In genomic region chr14:51784466-51784865, GRCh38 we compare ENCODE assay signal across 25 cellular contexts.
"Had no signal": no experiment of that assay in that cellular context is flagged by ENCODE, and none has a peak within 500 bp of the region (broad histone marks: within the 10 kb centered on the region; RNA-seq: fewer than 3 reads in every experiment).

No MANE protein-coding gene starts in this region.

- H3K9ac ChIP-seq: neural progenitor cell, parathyroid adenoma had no signal

- H3K36me3 ChIP-seq: lower lobe of right lung, neural progenitor cell, neutrophil, right atrium auricular region, right lobe of liver, tibial nerve, uterus had no signal

- ATAC-seq: left lobe of liver; lower lobe of right lung; natural killer cell; psoas muscle; stimulated activated memory B cell treated with anti-CD40 and anti-IgM and Interleukin-4, amounts not matched to agents 10 μg/mL and 1 μg/mL and 100 μg/mL, for 72 hours had no signal

- H3K9me3 ChIP-seq: lower lobe of right lung, neutrophil, psoas muscle, uterus had no signal

- H3K27me3 ChIP-seq: right atrium auricular region, right lobe of liver, tibial nerve, uterus had no signal

- H3K4me1 ChIP-seq: neural progenitor cell, parathyroid adenoma, psoas muscle, right lobe of liver, uterus had no signal

- H3K79me2 ChIP-seq: hepatocyte, parathyroid adenoma had no signal

- H3K4me2 ChIP-seq: hepatocyte, neural progenitor cell had no signal

- DNase-seq: islet precursor cell; left cardiac atrium; lower lobe of right lung; natural killer cell; nephron progenitor cell; occipital lobe; psoas muscle; right lobe of liver; stimulated activated CD4-positive, alpha-beta T cell treated with anti-CD3 and anti-CD28 coated beads, Interleukin-1b, Interleukin-23, amount 100 ng/mL, for 48 hours; stimulated activated CD4-positive, alpha-beta T cell treated with anti-CD3 and anti-CD28 coated beads, Interleukin-2, amount 100 ng/mL, for 48 hours; stimulated activated CD4-positive, alpha-beta T cell treated with anti-CD3 and anti-CD28 coated beads, Interleukin-4, amount 100 ng/mL, for 4 hours; stimulated activated CD8-positive, alpha-beta memory T cell treated with anti-CD3 and anti-CD28 coated beads, Interleukin-4, amount 100 ng/mL, for 48 hours; stimulated activated naive CD4-positive, alpha-beta T cell treated with Interleukin-2 at 50 U/mL for 16 hours; stimulated activated naive CD8-positive, alpha-beta T cell treated with anti-CD3 and anti-CD28 coated beads, Interleukin-15, amount 100 ng/mL, for 72 hours; substantia nigra; uterus had no signal

- H3K4me3 ChIP-seq: hepatocyte, lower lobe of right lung, neural progenitor cell, psoas muscle, right atrium auricular region, right lobe of liver, smooth muscle cell, tibial nerve, uterus had no signal

- H3K27ac ChIP-seq: hepatocyte, lower lobe of right lung, neural progenitor cell, neutrophil, parathyroid adenoma, psoas muscle, right atrium auricular region, right lobe of liver, uterus had no signal

- H2AFZ ChIP-seq: hepatocyte, neural progenitor cell, parathyroid adenoma had no signal
